Comparison of ENCODE assay signal across 1 cellular context in genomic region chr2:235763816-235764215, GRCh38.
TF ChIP-seq lines count a peak whose summit lies in the region.

No MANE protein-coding gene starts in this region.

TF ChIP-seq in WTC11, 78 proteins besides CTCF, POLR2A, EP300 and RAD21 (continued from another document):
- TF ChIP-seq E2F5 (CRISPR knock-in tag; IDR thresholded peaks at IDR 0.05) (no peak), ZNF423 (CRISPR knock-in tag; IDR thresholded peaks at IDR 0.05) (no peak)
